ENCODE assay signal across 19 cellular contexts in genomic region chr10:474946-475345, GRCh38.
DNase-seq lines count a peak whose midpoint lies in the region; ATAC-seq, FAIRE-seq and TF ChIP-seq lines count a peak whose summit lies in the region.
"Had no signal": no experiment of that assay in that cellular context is flagged by ENCODE, and none has a peak within 500 bp of the region (broad histone marks: within the 10 kb centered on the region; RNA-seq: fewer than 3 reads in every experiment).

No MANE protein-coding gene starts in this region.

- FAIRE-seq in bronchial epithelial cell (lab: Jason Lieb, UNC), result peak; percentile 50
- FAIRE-seq: GM12878, H1 had no signal

- H3K4me1 Mint-ChIP-seq in activated naive CD4-positive, alpha-beta T cell treated with anti-CD3 and anti-CD28 coated beads, Interleukin-2, amount 50 U/mL, for 24 hours, result peaks cover 26% of the 10 kb centered on the region
- peaks cover 19% of the 10 kb centered on the region for H3K4me1 Mint-ChIP-seq in activated naive CD4-positive, alpha-beta T cell treated with anti-CD3 and anti-CD28 coated beads, Interleukin-2, amount 10 ng/mL, durations not matched to agents 7 days and 5 days
- H3K4me1 Mint-ChIP-seq in glutamatergic neuron (ENCODE audit: low read depth, unreplicated experiment), result peaks cover 12% of the 10 kb centered on the region

- no peak for ATAC-seq in HG02798 (IDR thresholded peaks at IDR 0.05; ENCODE audit: poor library complexity, unreplicated experiment)
- ATAC-seq: GM12878 had no signal

- H3K36me3 Mint-ChIP-seq in activated naive CD4-positive, alpha-beta T cell treated with anti-CD3 and anti-CD28 coated beads, Interleukin-2, amount 50 U/mL, for 24 hours, result peaks cover 14% of the 10 kb centered on the region
- H3K36me3 Mint-ChIP-seq in activated naive CD4-positive, alpha-beta T cell treated with anti-CD3 and anti-CD28 coated beads, Interleukin-2, amount 10 ng/mL, durations not matched to agents 7 days and 5 days, result peaks cover 7% of the 10 kb centered on the region
- peaks cover 39% of the 10 kb centered on the region for H3K36me3 Mint-ChIP-seq in glutamatergic neuron (ENCODE audit: unreplicated experiment)

- H3K27ac Mint-ChIP-seq in activated naive CD4-positive, alpha-beta T cell treated with anti-CD3 and anti-CD28 coated beads, Interleukin-2, amount 50 U/mL, for 24 hours, result peak overlapping the region; percentile 74
- H3K27ac Mint-ChIP-seq in activated naive CD4-positive, alpha-beta T cell treated with anti-CD3 and anti-CD28 coated beads, Interleukin-2, amount 10 ng/mL, durations not matched to agents 7 days and 5 days, result no peak overlapping the region
- peak overlapping the region; percentile 22 for H3K27ac Mint-ChIP-seq in glutamatergic neuron (ENCODE audit: unreplicated experiment)
- H3K27ac Mint-ChIP-seq: B cell, H9 had no signal

- no peaks in the 10 kb centered on the region for H3K27me3 Mint-ChIP-seq in activated naive CD4-positive, alpha-beta T cell treated with anti-CD3 and anti-CD28 coated beads, Interleukin-2, amount 50 U/mL, for 24 hours
- H3K27me3 Mint-ChIP-seq in activated naive CD4-positive, alpha-beta T cell treated with anti-CD3 and anti-CD28 coated beads, Interleukin-2, amount 10 ng/mL, durations not matched to agents 7 days and 5 days, result peaks cover 22% of the 10 kb centered on the region
- peaks cover 12% of the 10 kb centered on the region for H3K27me3 Mint-ChIP-seq in glutamatergic neuron (ENCODE audit: unreplicated experiment)
- H3K27me3 Mint-ChIP-seq: CD4-positive, CD25-positive, alpha-beta regulatory T cell had no signal

- H3K4me3 Mint-ChIP-seq in activated naive CD4-positive, alpha-beta T cell treated with anti-CD3 and anti-CD28 coated beads, Interleukin-2, amount 50 U/mL, for 24 hours, result no peak overlapping the region
- H3K4me3 Mint-ChIP-seq in activated naive CD4-positive, alpha-beta T cell treated with anti-CD3 and anti-CD28 coated beads, Interleukin-2, amount 10 ng/mL, durations not matched to agents 7 days and 5 days, result no peak overlapping the region
- no peak overlapping the region for H3K4me3 Mint-ChIP-seq in glutamatergic neuron (ENCODE audit: unreplicated experiment)
- H3K4me3 Mint-ChIP-seq: B cell; CD4-positive, CD25-positive, alpha-beta regulatory T cell; CD8-positive, alpha-beta memory T cell; H9 had no signal

- CTCF ChIA-PET in activated naive CD4-positive, alpha-beta T cell treated with anti-CD3 and anti-CD28 coated beads, Interleukin-2, amount 10 ng/mL, durations not matched to agents 7 days and 5 days (lab: Charles Lee), result no interaction called here

- peaks cover 6% of the 10 kb centered on the region for H3K9me3 Mint-ChIP-seq in activated naive CD4-positive, alpha-beta T cell treated with anti-CD3 and anti-CD28 coated beads, Interleukin-2, amount 50 U/mL, for 24 hours
- peaks cover 14% of the 10 kb centered on the region for H3K9me3 Mint-ChIP-seq in activated naive CD4-positive, alpha-beta T cell treated with anti-CD3 and anti-CD28 coated beads, Interleukin-2, amount 10 ng/mL, durations not matched to agents 7 days and 5 days
- peaks cover 30% of the 10 kb centered on the region for H3K9me3 Mint-ChIP-seq in glutamatergic neuron (ENCODE audit: unreplicated experiment)
- H3K9me3 Mint-ChIP-seq: CD8-positive, alpha-beta memory T cell had no signal

- intact Hi-C loops in posterior vena cava (cut with DNase I), result no loop called here

- no peak for TF ChIP-seq CTCF in bronchial epithelial cell (IDR thresholded peaks at IDR 0.05; ENCODE audit: insufficient read depth, low read length, severe bottlenecking)
- TF ChIP-seq CTCF in glutamatergic neuron (IDR thresholded peaks at IDR 0.05; ENCODE audit: partially characterized antibody, unreplicated experiment), result no peak

- no peaks in the 10 kb centered on the region for H3K36me3 ChIP-seq in bronchial epithelial cell (ENCODE audit: control insufficient read depth, insufficient read depth, low read length)

- H3K27me3 ChIP-seq in bronchial epithelial cell (ENCODE audit: control insufficient read depth, insufficient read depth, low read length), result no peaks in the 10 kb centered on the region

- H3K4me3 ChIP-seq in bronchial epithelial cell (ENCODE audit: low read depth, low read length), result no peak overlapping the region
- H3K4me3 ChIP-seq: GM12878 had no signal

- no peak for DNase-seq in activated naive CD4-positive, alpha-beta T cell treated with anti-CD3 and anti-CD28 coated beads, Interleukin-2, amount 10 ng/mL, durations not matched to agents 7 days and 5 days
- DNase-seq in bronchial epithelial cell (ENCODE audit: low read depth), result no peak
- no peak for DNase-seq in glutamatergic neuron
- DNase-seq in posterior vena cava (ENCODE audit: low spot score), result peak; percentile 35
- no peak for DNase-seq in SKM-1 (lab: John Stamatoyannopoulos, UW; ENCODE audit: unreplicated experiment)
- DNase-seq: C1 segment of cervical spinal cord; CD4-positive, CD25-positive, alpha-beta regulatory T cell; CD8-positive, alpha-beta memory T cell; COR-L47; DMS 273 treated with DMSO at 0.1 percent for 48 hours; DMS53; DND-41; EL had no signal
